ENCODE assay signal across 19 cellular contexts in the genomic region with DNA sequence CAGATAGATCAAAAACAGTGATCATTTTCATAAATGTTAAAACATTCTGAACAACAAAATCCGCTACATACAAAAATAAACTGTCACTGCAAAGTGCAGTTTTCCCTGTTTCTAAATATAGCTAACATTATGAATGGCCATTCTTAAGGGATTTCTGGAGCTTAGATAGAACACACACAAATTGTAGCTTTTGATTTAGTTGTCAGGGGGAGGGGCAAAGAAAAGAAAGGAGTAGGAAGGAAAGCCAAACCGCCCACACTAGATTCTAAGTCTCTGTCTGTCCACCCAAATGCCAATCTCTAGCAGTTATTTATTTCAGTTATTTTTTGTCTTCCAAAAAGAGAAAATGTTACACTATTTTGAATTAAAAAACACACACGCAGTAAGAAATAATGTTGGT.
"Had no signal": no experiment of that assay in that cellular context is flagged by ENCODE, and none has a peak within 500 bp of the region (broad histone marks: within the 10 kb centered on the region; RNA-seq: fewer than 3 reads in every experiment).

No MANE protein-coding gene starts in this region.

- H3K4me3 ChIP-seq: colonic mucosa, esophagus squamous epithelium, gastroesophageal sphincter, heart right ventricle, lung, skin epidermis, transverse colon had no signal

- H3K27me3 Mint-ChIP-seq: activated naive CD4-positive, alpha-beta T cell treated with anti-CD3 and anti-CD28 coated beads, Interleukin-2, amount 50 U/mL, for 24 hours; central memory CD8-positive, alpha-beta T cell; stimulated activated naive B cell treated with anti-CD40 and anti-IgM and Interleukin-4, amounts not matched to agents 10 μg/mL and 1 μg/mL and 100 μg/mL, for 72 hours had no signal

- H3K4me1 Mint-ChIP-seq: activated naive CD4-positive, alpha-beta T cell treated with anti-CD3 and anti-CD28 coated beads, Interleukin-2, amount 50 U/mL, for 24 hours; central memory CD8-positive, alpha-beta T cell; stimulated activated naive B cell treated with anti-CD40 and anti-IgM and Interleukin-4, amounts not matched to agents 10 μg/mL and 1 μg/mL and 100 μg/mL, for 72 hours had no signal

- H3K27ac Mint-ChIP-seq: activated naive CD4-positive, alpha-beta T cell treated with anti-CD3 and anti-CD28 coated beads, Interleukin-2, amount 50 U/mL, for 24 hours; mesothelial cell of epicardium; stimulated activated naive B cell treated with anti-CD40 and anti-IgM and Interleukin-4, amounts not matched to agents 10 μg/mL and 1 μg/mL and 100 μg/mL, for 72 hours; WTC11 had no signal

- H3K27me3 ChIP-seq: colonic mucosa, esophagus squamous epithelium, gastroesophageal sphincter, heart right ventricle, transverse colon had no signal

- H3K9me3 Mint-ChIP-seq: activated naive CD4-positive, alpha-beta T cell treated with anti-CD3 and anti-CD28 coated beads, Interleukin-2, amount 50 U/mL, for 24 hours; mesothelial cell of epicardium; neural crest cell; WTC11 had no signal

- H3K36me3 ChIP-seq: colonic mucosa, esophagus squamous epithelium, gastroesophageal sphincter, transverse colon had no signal

- FAIRE-seq: kidney, urothelium cell line had no signal

- H3K9me3 ChIP-seq: colonic mucosa, esophagus squamous epithelium, gastroesophageal sphincter, heart right ventricle, transverse colon had no signal

- DNase-seq: activated gamma-delta T cell treated with Interleukin-2 at 50 U/mL for 16 hours; activated T-cell treated with anti-CD3 and anti-CD28 coated beads, Interleukin-2, amount 50 U/mL, for 1 hour; aorta; colonic mucosa; esophagus squamous epithelium; heart right ventricle; kidney; stimulated activated naive B cell treated with anti-CD40 and anti-IgM and Interleukin-4, amounts not matched to agents 10 μg/mL and 1 μg/mL and 100 μg/mL, for 72 hours; T-helper 9 cell; transverse colon had no signal

- H3K36me3 Mint-ChIP-seq: activated naive CD4-positive, alpha-beta T cell treated with anti-CD3 and anti-CD28 coated beads, Interleukin-2, amount 50 U/mL, for 24 hours; stimulated activated naive B cell treated with anti-CD40 and anti-IgM and Interleukin-4, amounts not matched to agents 10 μg/mL and 1 μg/mL and 100 μg/mL, for 72 hours; WTC11 had no signal

- H3K4me1 ChIP-seq: colonic mucosa, esophagus squamous epithelium, transverse colon had no signal

- H3K27ac ChIP-seq: colonic mucosa, esophagus squamous epithelium, gastroesophageal sphincter, skin epidermis, transverse colon had no signal

- H3K4me3 Mint-ChIP-seq: activated naive CD4-positive, alpha-beta T cell treated with anti-CD3 and anti-CD28 coated beads, Interleukin-2, amount 50 U/mL, for 24 hours; central memory CD8-positive, alpha-beta T cell; mesothelial cell of epicardium; neural crest cell; stimulated activated naive B cell treated with anti-CD40 and anti-IgM and Interleukin-4, amounts not matched to agents 10 μg/mL and 1 μg/mL and 100 μg/mL, for 72 hours; WTC11 had no signal
